ENCODE assay signal across 10 cellular contexts in the genomic region with DNA sequence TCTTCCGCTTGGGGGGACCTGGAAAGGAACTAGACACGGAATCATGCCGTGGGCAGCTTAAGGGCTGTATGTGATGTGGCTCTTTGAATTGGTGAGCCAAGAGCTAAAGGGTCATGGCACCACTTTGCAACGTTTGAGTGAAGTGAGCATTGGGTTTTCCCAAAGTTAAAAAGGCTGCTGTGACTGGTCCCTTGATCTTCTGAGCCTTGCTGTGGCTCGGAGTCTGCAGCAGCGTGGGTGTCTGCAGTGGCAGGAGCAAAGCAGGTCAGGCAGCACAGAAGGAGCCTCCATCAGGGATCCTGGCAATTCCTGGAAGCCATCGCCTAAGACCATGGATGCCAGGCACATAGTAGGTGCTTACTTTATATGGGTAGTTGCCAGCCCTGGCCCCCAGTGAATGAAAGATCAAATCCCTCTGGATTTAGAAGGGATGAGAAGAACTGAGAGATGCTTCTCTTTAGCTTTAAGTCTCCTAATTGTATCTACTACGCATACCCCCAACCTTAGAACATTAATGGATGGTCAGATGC. TPM values are rescaled to one million over a fixed set of nuclear protein-coding genes. Genes with fewer than 3 reads are reported as not detected.
DNase-seq lines count a peak whose midpoint lies in the region; ATAC-seq, FAIRE-seq and TF ChIP-seq lines count a peak whose summit lies in the region.
"Had no signal": no experiment of that assay in that cellular context is flagged by ENCODE, and none has a peak within 500 bp of the region (broad histone marks: within the 10 kb centered on the region; RNA-seq: fewer than 3 reads in every experiment).

No MANE protein-coding gene starts in this region.

- peaks cover 11% of the 10 kb centered on the region for H3K4me1 ChIP-seq in astrocyte (ENCODE audit: insufficient read depth, low read length)
- peaks cover 7% of the 10 kb centered on the region for H3K4me1 ChIP-seq in neural progenitor cell

- H3K27ac ChIP-seq in astrocyte (ENCODE audit: low read depth, low read length) (no peak overlapping the region), neural progenitor cell (no peak overlapping the region)

- in situ Hi-C loops in G401 (cut with HindIII; ENCODE audit: low sequenced_read_pairs): no loop called here

- H3K9me3 ChIP-seq in astrocyte (ENCODE audit: insufficient read depth, low read depth, low read length) (no peaks in the 10 kb centered on the region), neural progenitor cell (ENCODE audit: low read depth) (no peaks in the 10 kb centered on the region)
- H3K9me3 ChIP-seq: thyroid gland had no signal

- H3K36me3 Mint-ChIP-seq in astrocyte (ENCODE audit: low read depth, unreplicated experiment): peaks cover 2% of the 10 kb centered on the region
- H3K36me3 Mint-ChIP-seq in neural progenitor cell: peaks cover 15% of the 10 kb centered on the region

- H3K9ac ChIP-seq in astrocyte (ENCODE audit: low read length) (no peak overlapping the region), neural progenitor cell (no peak overlapping the region)

- H3F3A ChIP-seq in neural progenitor cell (ENCODE audit: low read depth): peaks cover 19% of the 10 kb centered on the region

- no peaks in the 10 kb centered on the region for H3K9me3 Mint-ChIP-seq in astrocyte (ENCODE audit: unreplicated experiment)
- peaks cover 4% of the 10 kb centered on the region for H3K9me3 Mint-ChIP-seq in neural progenitor cell

- ATAC-seq in GM18868 (IDR thresholded peaks at IDR 0.05; ENCODE audit: unreplicated experiment): no peak
- ATAC-seq in omental fat pad (ENCODE audit: low FRiP score): no peak
- ATAC-seq in Right ventricle myocardium superior (ENCODE audit: poor library complexity): no peak

- H3K4me3 ChIP-seq in astrocyte (ENCODE audit: insufficient read depth, low read depth, low read length): no peak overlapping the region
- H3K4me3 ChIP-seq in neural progenitor cell: no peak overlapping the region

- TF ChIP-seq CTCF in astrocyte (IDR thresholded peaks at IDR 0.05; ENCODE audit: insufficient read depth, low read depth, low read length) (no peak), neural progenitor cell (IDR thresholded peaks at IDR 0.05) (no peak), omental fat pad (IDR thresholded peaks at IDR 0.05) (no peak)

- peak overlapping the region; percentile 95 for H3K4me2 ChIP-seq in astrocyte (ENCODE audit: low read length)
- no peak overlapping the region for H3K4me2 ChIP-seq in neural progenitor cell

- H3K27me3 Mint-ChIP-seq in astrocyte (ENCODE audit: low read depth, unreplicated experiment): no peaks in the 10 kb centered on the region
- H3K27me3 Mint-ChIP-seq in neural progenitor cell (ENCODE audit: insufficient read depth, low read depth): peaks cover 2% of the 10 kb centered on the region

- H4K20me1 ChIP-seq in astrocyte (ENCODE audit: insufficient read depth, low read length) (peaks cover 15% of the 10 kb centered on the region), neural progenitor cell (ENCODE audit: low read depth) (no peaks in the 10 kb centered on the region)

- H3K79me2 ChIP-seq in astrocyte (ENCODE audit: insufficient read depth, low read length) (peaks cover 50% of the 10 kb centered on the region), neural progenitor cell (ENCODE audit: low read depth) (no peaks in the 10 kb centered on the region)

- no peak for FAIRE-seq in astrocyte (lab: Jason Lieb, UNC)
- FAIRE-seq in H54 (lab: Jason Lieb, UNC): no peak
- FAIRE-seq: RCC 7860 had no signal

- H3K4me3 Mint-ChIP-seq in astrocyte (ENCODE audit: unreplicated experiment) (peak overlapping the region; percentile 95), neural progenitor cell (peak overlapping the region; percentile 90)

- H3K27me3 ChIP-seq in astrocyte (ENCODE audit: insufficient read depth, low read length): no peaks in the 10 kb centered on the region
- H3K27me3 ChIP-seq in neural progenitor cell: peaks cover 25% of the 10 kb centered on the region
- H3K27me3 ChIP-seq: thyroid gland had no signal

- H3K36me3 ChIP-seq in astrocyte (ENCODE audit: insufficient read depth, low read length): no peaks in the 10 kb centered on the region
- no peaks in the 10 kb centered on the region for H3K36me3 ChIP-seq in neural progenitor cell
- H3K36me3 ChIP-seq: thyroid gland had no signal

- intact Hi-C loops in Right ventricle myocardium superior (cut with DNase I): no loop called here

- no peak overlapping the region for H2AFZ ChIP-seq in astrocyte (ENCODE audit: low read depth, low read length)
- H2AFZ ChIP-seq in neural progenitor cell (replicated peaks): no peak overlapping the region

- DNase-seq in G401 (ENCODE audit: low spot score) (peak; percentile 18), NCI-H69 (lab: John Stamatoyannopoulos, UW) (peak; percentile 75), astrocyte (ENCODE audit: low read depth) (no peak), neural progenitor cell (ENCODE audit: low spot score) (no peak), omental fat pad (ENCODE audit: low spot score) (no peak), H54 (ENCODE audit: insufficient read length, low spot score) (no peak), Right ventricle myocardium superior (no peak)
- DNase-seq: thyroid gland had no signal

- H3K27ac Mint-ChIP-seq in astrocyte (ENCODE audit: unreplicated experiment) (no peak overlapping the region), neural progenitor cell (no peak overlapping the region)

- H3K4me1 Mint-ChIP-seq in astrocyte (ENCODE audit: low read depth, unreplicated experiment) (peaks cover 15% of the 10 kb centered on the region), neural progenitor cell (peaks cover 40% of the 10 kb centered on the region)

- TF ChIP-seq POLR2A in H54 (IDR thresholded peaks at IDR 0.05; ENCODE audit: low read depth, low read length): no peak

RNA-seq across cellular contexts. Expression of gene SMYD2, which starts 1.8 kb away (rescaled TPM):
- total RNA-seq in G401 (2014; rRNA removed; shearing (Covaris generic)): 30.5 and 53.3 TPM in 2 replicates
- 33.7 and 38.6 TPM in 2 replicates for total RNA-seq in astrocyte
- 18.9 and 20.5 TPM in 2 replicates for total RNA-seq in neural progenitor cell (ENCODE audit: low replicate concordance)
- total RNA-seq in omental fat pad: 10 to 100 TPM; 22.7 to 45.1 (median 26.5) TPM
- total RNA-seq in Right ventricle myocardium superior: 184 TPM

Comparison
In these comparisons a context has a peak if more than half of its experiments do, and no peak if none do; other contexts are left out.
1. DNase-seq: peak in G401 (single experiment) and NCI-H69 (single experiment); none in astrocyte (single experiment), neural progenitor cell (single experiment), omental fat pad (single experiment), H54 (single experiment) and Right ventricle myocardium superior (single experiment).